In the genomic region with DNA sequence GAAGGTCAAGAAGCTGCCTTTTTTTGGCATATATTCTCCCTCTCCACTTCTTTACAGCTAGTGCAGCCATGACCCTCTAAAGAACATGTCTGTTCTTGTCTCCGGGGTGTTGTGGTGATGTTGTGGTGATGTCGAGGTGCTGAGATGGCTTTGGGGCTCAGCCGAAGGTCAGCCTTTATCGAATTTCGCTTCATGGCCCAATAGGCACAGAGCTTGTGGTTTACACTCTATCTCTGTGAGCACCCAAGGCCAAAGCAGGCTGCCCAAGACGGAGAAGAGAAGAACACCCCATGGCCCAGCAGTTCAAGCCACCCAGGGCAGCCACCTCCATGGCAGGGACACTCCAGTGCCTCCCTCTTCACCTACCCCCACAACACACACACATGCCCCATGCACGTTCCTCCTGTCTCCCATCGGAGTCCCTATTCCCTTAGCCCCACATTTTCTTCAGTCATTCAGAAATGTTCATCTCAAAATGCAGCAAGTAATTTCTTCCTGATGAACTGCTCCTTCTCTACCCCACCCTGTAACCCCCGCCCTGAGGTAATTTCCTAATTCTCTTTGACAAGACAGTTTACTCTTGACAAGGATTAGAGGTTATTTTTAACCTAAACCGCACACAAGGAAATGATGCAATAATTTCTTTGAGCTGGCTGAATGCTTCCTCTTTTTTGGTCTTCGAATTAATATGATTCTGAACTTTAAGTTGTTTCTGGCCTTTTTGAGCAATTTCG, we compare ENCODE assay signal across 1 cellular context.
TF ChIP-seq lines count a peak whose summit lies in the region.

No MANE protein-coding gene starts in this region.

TF ChIP-seq in H1, 55 proteins besides CTCF, POLR2A, EP300 and RAD21 (continued from another document):
- TF ChIP-seq, protein P1, sequence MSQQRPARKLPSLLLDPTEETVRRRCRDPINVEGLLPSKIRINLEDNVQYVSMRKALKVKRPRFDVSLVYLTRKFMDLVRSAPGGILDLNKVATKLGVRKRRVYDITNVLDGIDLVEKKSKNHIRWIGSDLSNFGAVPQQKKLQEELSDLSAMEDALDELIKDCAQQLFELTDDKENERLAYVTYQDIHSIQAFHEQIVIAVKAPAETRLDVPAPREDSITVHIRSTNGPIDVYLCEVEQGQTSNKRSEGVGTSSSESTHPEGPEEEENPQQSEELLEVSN (IDR thresholded peaks at IDR 0.05): no peak
- no peak for TF ChIP-seq BRCA1 (IDR thresholded peaks at IDR 0.05; ENCODE audit: low read depth, low read length)
- TF ChIP-seq TBP (IDR thresholded peaks at IDR 0.05; ENCODE audit: low read depth, low read length): no peak
